In genomic region chr3:14988988-14989394, GRCh38 we compare ENCODE assay signal across 8 cellular contexts. TPM values are rescaled to one million over a fixed set of nuclear protein-coding genes. Genes with fewer than 3 reads are reported as not detected.
DNase-seq lines count a peak whose midpoint lies in the region; ATAC-seq, FAIRE-seq and TF ChIP-seq lines count a peak whose summit lies in the region.

No MANE protein-coding gene starts in this region.

- no peaks in the 10 kb centered on the region for H3K4me1 ChIP-seq in K562 (replicated peaks in 1 of 2; ENCODE audit: control insufficient read depth in 2 of 2, insufficient read depth in 2 of 2, low read length in 2 of 2)

- H3K4me3 ChIP-seq in K562 = no peak overlapping the region

- ATAC-seq in GM18861 (IDR thresholded peaks at IDR 0.05; ENCODE audit: unreplicated experiment) (peak; percentile 99), GM21723 (IDR thresholded peaks at IDR 0.05; ENCODE audit: unreplicated experiment) (peak; percentile 100), K562 (peak; percentile 93)

- H2AFZ ChIP-seq in K562 (ENCODE audit: low read depth, low read length) = no peak overlapping the region

- TF ChIP-seq CTCF in K562 (IDR thresholded peaks at IDR 0.05 in 2 of 3, conservative IDR thresholded peaks at IDR 0.05 in 1 of 3; ENCODE audit: insufficient read depth in 2 of 3, low read depth in 1 of 3, low read length in 3 of 3) = peak; percentile 28 to 45 (median 35); a peak in 2 of 6 replicates
- no peak for TF ChIP-seq CTCF in mesothelial cell of epicardium (IDR thresholded peaks at IDR 0.05; ENCODE audit: unreplicated experiment)

- H3K27ac ChIP-seq in K562 (ENCODE audit: extremely low read depth, low read depth, low read length) = no peak overlapping the region

- no peak overlapping the region for H3K9ac ChIP-seq in K562 (ENCODE audit: insufficient read depth in 1 of 2, low read depth in 2 of 2, low read length in 2 of 2)

- no peak for TF ChIP-seq EP300 in K562 (IDR thresholded peaks at IDR 0.05; ENCODE audit: low read length)

- POLR2A ChIA-PET in K562 (lab: Yijun Ruan, JAX) = interaction anchor here (1.6 kb wide), 1 partner anchor 9 kb away, joined by 3 read pairs; no protein-coding TSS in a partner anchor

- no peak overlapping the region for H3K27ac Mint-ChIP-seq in mesothelial cell of epicardium

- H3K27me3 ChIP-seq in K562 (ENCODE audit: control insufficient read depth in 2 of 2, insufficient read depth in 2 of 2, low read length in 2 of 2) = no peaks in the 10 kb centered on the region

- 82% methylated on average over 3 of the region's 3 CpGs for WGBS in K562 (ENCODE audit: insufficient coverage, low coverage, missing lambda C conversion rate)

- TF ChIP-seq POLR2A in K562 (conservative IDR thresholded peaks at IDR 0.05) (no peak), erythroblast (IDR thresholded peaks at IDR 0.05; ENCODE audit: low read length) (no peak)

- H3K9me1 ChIP-seq in K562 (ENCODE audit: control insufficient read depth, insufficient read depth, low read length) = no peaks in the 10 kb centered on the region

- DNase-seq in KBM-7 (peak; percentile 45), K562 (ENCODE audit: extremely low read depth in 1 of 4, low spot score in 3 of 4) (peak; percentile 26 to 44 (median 36)), activated gamma-delta T cell (lab: John Stamatoyannopoulos, UW) (no peak), erythroblast (lab: John Stamatoyannopoulos, UW) (no peak), mesothelial cell of epicardium (ENCODE audit: low spot score in 2 of 2, unreplicated experiment in 2 of 2) (no peak), NCI-H2196 (lab: John Stamatoyannopoulos, UW; ENCODE audit: unreplicated experiment) (no peak)

- H3K79me2 ChIP-seq in K562 (ENCODE audit: control insufficient read depth, insufficient read depth, low read length) = peaks cover 18% of the 10 kb centered on the region

- intact Hi-C loops in K562 (cut with micrococcal nuclease) = no loop called here

- H3K36me3 ChIP-seq in K562 (ENCODE audit: control insufficient read depth, insufficient read depth, low read length) = no peaks in the 10 kb centered on the region

- no TSS peak for BruUV-seq in K562 (replicated peaks; lab: Mats Ljungman, UMichigan)

- peaks cover 12% of the 10 kb centered on the region for H3K36me3 Mint-ChIP-seq in mesothelial cell of epicardium

- no peak overlapping the region for H3K4me2 ChIP-seq in K562 (ENCODE audit: insufficient read depth, low read length)

- in situ Hi-C loops in KBM-7 (cut with MboI; ENCODE audit: low pct_unique_long_range_greater_than_20kb, low sequenced_read_pairs) = no loop called here
- in situ Hi-C loops in K562 (cut with MboI) = no loop called here

- H3K9me3 ChIP-seq in K562 (replicated peaks; ENCODE audit: control insufficient read depth, insufficient read depth, low read depth, low read length) = no peaks in the 10 kb centered on the region

- peaks cover 8% of the 10 kb centered on the region; the same call in 1 of the 2 replicates for H4K20me1 ChIP-seq in K562 (replicated peaks; ENCODE audit: control insufficient read depth, insufficient read depth, low read length)

- H3K9me3 Mint-ChIP-seq in mesothelial cell of epicardium = peaks cover 13% of the 10 kb centered on the region

- peaks cover 16% of the 10 kb centered on the region for H3K4me1 Mint-ChIP-seq in mesothelial cell of epicardium

- no peak for FAIRE-seq in K562 (lab: Jason Lieb, UNC)

- CTCF ChIA-PET in K562 (lab: Yijun Ruan, JAX; ENCODE audit: low intra/inter-chr PET ratio) = no interaction called here

- H3K4me3 Mint-ChIP-seq in mesothelial cell of epicardium = no peak overlapping the region

- peak in 1 of 2 experiments; percentile 16; a peak in 1 of 4 replicates for TF ChIP-seq RAD21 in K562 (CRISPR knock-in tag; conservative IDR thresholded peaks at IDR 0.05 in 1 of 2, IDR thresholded peaks at IDR 0.05 in 1 of 2)

- H3K27me3 Mint-ChIP-seq in mesothelial cell of epicardium (ENCODE audit: low read depth) = no peaks in the 10 kb centered on the region

TF ChIP-seq in K562, 482 proteins besides CTCF, POLR2A, EP300 and RAD21 (continues in another document):
- TF ChIP-seq ZNF707 (CRISPR knock-in tag; conservative IDR thresholded peaks at IDR 0.05) (no peak), POLR2H (tag; IDR thresholded peaks at IDR 0.05; ENCODE audit: low read depth) (no peak), GATAD2A (IDR thresholded peaks at IDR 0.05) (no peak), ZNF766 (CRISPR knock-in tag; conservative IDR thresholded peaks at IDR 0.05) (no peak), FOXP1 (CRISPR knock-in tag; IDR thresholded peaks at IDR 0.05) (no peak), ZNF316 (IDR thresholded peaks at IDR 0.05) (peak; percentile 74), NRF1 (conservative IDR thresholded peaks at IDR 0.05 in 1 of 2, IDR thresholded peaks at IDR 0.05 in 1 of 2) (no peak), KAT7 (CRISPR knock-in tag; IDR thresholded peaks at IDR 0.05; ENCODE audit: borderline replicate concordance) (no peak), ZNF445 (CRISPR knock-in tag; IDR thresholded peaks at IDR 0.05; ENCODE audit: low read depth) (no peak), KLF6 (CRISPR knock-in tag; IDR thresholded peaks at IDR 0.05; ENCODE audit: borderline replicate concordance) (no peak), DACH1 (IDR thresholded peaks at IDR 0.05; ENCODE audit: partially characterized antibody) (no peak), WHSC1 (IDR thresholded peaks at IDR 0.05; ENCODE audit: low read length) (no peak), THAP12 (CRISPR knock-in tag; IDR thresholded peaks at IDR 0.05) (no peak), MLX (CRISPR knock-in tag; conservative IDR thresholded peaks at IDR 0.05) (no peak), TEAD1 (CRISPR knock-in tag; IDR thresholded peaks at IDR 0.05) (no peak), ZNF184 (CRISPR knock-in tag; IDR thresholded peaks at IDR 0.05) (no peak), PKNOX1 (IDR thresholded peaks at IDR 0.05) (peak; percentile 57)

RNA-seq across cellular contexts. Expression of gene NR2C2, which starts 41.6 kb away (rescaled TPM):
- total RNA-seq in K562 (2011; cell fraction: chromatin; rRNA removed; ENCODE audit: low replicate concordance) = 116 and 153 TPM in 2 replicates
- 54.9 and 60.4 TPM in 2 replicates for total RNA-seq in K562 (2011; cell fraction: nucleolus; rRNA removed)
- total RNA-seq in K562 (2011; cell fraction: nucleoplasm; rRNA removed) = 99.1 and 148 TPM in 2 replicates
- total RNA-seq in K562 (2014; rRNA removed) (10.8 and 17.3 TPM in 2 replicates), K562 (2014; rRNA removed; fragmentation: Illumina TruSeq; extraction: Trizol) (17.7 and 18.7 TPM in 2 replicates), K562 (2015; rRNA removed; fragmentation: Illumina TruSeq; extraction: Trizol) (14.6 and 15.8 TPM in 2 replicates), K562 (2021) (32.9 and 33.0 TPM in 2 replicates), mesothelial cell of epicardium (70.0 to 74.1 TPM (median 70.1 TPM) in 3 replicates)
- polyA plus RNA-seq in K562 (2011; rRNA removed) (17.3 and 21.8 TPM in 2 replicates), K562 (2014; fragmentation: Illumina TruSeq; extraction: Trizol) (20.4 and 22.3 TPM in 2 replicates), K562 (2014; fragmentation: Nextera tagmentation; extraction: Ambion mirVana) (1 to 10 TPM; 6.1 to 6.4 TPM), K562 (2014; rRNA removed) (13.9 and 18.0 TPM in 2 replicates)
- polyA plus RNA-seq in K562 (2011; cell fraction: cytosol; rRNA removed) = 7.9 and 12.6 TPM in 2 replicates
- polyA plus RNA-seq in K562 (2011; cell fraction: nucleus; rRNA removed) = 117 and 123 TPM in 2 replicates
- polyA plus RNA-seq in K562 (2012) = 21.1 and 35.7 TPM in 2 replicates
- 24.6 and 33.6 TPM in 2 replicates for polyA minus RNA-seq in K562 (2011; rRNA and poly(A)+ RNA removed)
- polyA minus RNA-seq in K562 (2011; cell fraction: cytosol; rRNA and poly(A)+ RNA removed) = 17.3 and 23.8 TPM in 2 replicates
- polyA minus RNA-seq in K562 (2011; cell fraction: nucleus; rRNA and poly(A)+ RNA removed) = 50.1 and 65.4 TPM in 2 replicates

Comparison
In these comparisons a context has a peak if more than half of its experiments do, and no peak if none do; other contexts are left out.
1. DNase-seq: peak in KBM-7 (single experiment) and K562 (4 of 4); none in activated gamma-delta T cell (single experiment), erythroblast (0 of 2), mesothelial cell of epicardium (0 of 2) and NCI-H2196 (single experiment).
2. Peak in every context shown above with its lines, with median percentiles within 50 percentile points of each other: ATAC-seq.